Comparison of ENCODE assay signal across 1 cellular context in genomic region chr10:98446656-98447221, GRCh38.
TF ChIP-seq lines count a peak whose summit lies in the region.

HPS1 (minus strand) TSS chr10:98446935; CDS start chr10:98443240, 3,695 bp downstream.

TF ChIP-seq in HepG2, 621 proteins besides CTCF, POLR2A, EP300 and RAD21 (continued from another document and continues in another):
- TF ChIP-seq AHDC1 (CRISPR knock-in tag; IDR thresholded peaks at IDR 0.05; ENCODE audit: borderline replicate concordance) = no peak
- no peak for TF ChIP-seq HES4 (CRISPR knock-in tag; IDR thresholded peaks at IDR 0.05; ENCODE audit: borderline replicate concordance)
- 0 out of 2 replicates have a peak, but pooled peaks have one; percentile 47 for TF ChIP-seq ZBTB2 (CRISPR knock-in tag; IDR thresholded peaks at IDR 0.05; ENCODE audit: low read depth)
- TF ChIP-seq PTBP1 (IDR thresholded peaks at IDR 0.05; ENCODE audit: low read depth, low read length, poor library complexity, severe bottlenecking) = no peak
- TF ChIP-seq ZNF740 (CRISPR knock-in tag; IDR thresholded peaks at IDR 0.05) = no peak
- TF ChIP-seq FOXC1 (CRISPR knock-in tag; IDR thresholded peaks at IDR 0.05; ENCODE audit: borderline replicate concordance) = peak; percentile 69
- no peak for TF ChIP-seq FOXP1 (IDR thresholded peaks at IDR 0.05)
- no peak for TF ChIP-seq FOXP1 (CRISPR knock-in tag; IDR thresholded peaks at IDR 0.05)
- TF ChIP-seq TP53 (CRISPR knock-in tag; conservative IDR thresholded peaks at IDR 0.05) = 0 out of 2 replicates have a peak, but pooled peaks have one; percentile 51
- TF ChIP-seq ZNF24 (IDR thresholded peaks at IDR 0.05) = no peak; the same call in 1 of the 2 replicates
- no peak for TF ChIP-seq SYNCRIP (IDR thresholded peaks at IDR 0.05; ENCODE audit: insufficient read depth, low read depth, low read length)
- no peak for TF ChIP-seq NR2C2 (CRISPR knock-in tag; IDR thresholded peaks at IDR 0.05; ENCODE audit: borderline replicate concordance)
- TF ChIP-seq MYC (CRISPR knock-in tag; IDR thresholded peaks at IDR 0.05; ENCODE audit: borderline replicate concordance) = peak; percentile 82
- no peak for TF ChIP-seq NFRKB (IDR thresholded peaks at IDR 0.05)
- TF ChIP-seq ZNF772 (CRISPR knock-in tag; IDR thresholded peaks at IDR 0.05) = peak; percentile 61; the same call in 1 of the 2 replicates
- TF ChIP-seq ZNF276 (CRISPR knock-in tag; IDR thresholded peaks at IDR 0.05; ENCODE audit: low read depth) = no peak
- no peak for TF ChIP-seq FOXM1 (CRISPR knock-in tag; IDR thresholded peaks at IDR 0.05)
- TF ChIP-seq ZNF234 (CRISPR knock-in tag; conservative IDR thresholded peaks at IDR 0.05) = peak; percentile 10; the same call in 1 of the 2 replicates
- 0 out of 2 replicates have a peak, but pooled peaks have one; percentile 26 for TF ChIP-seq UBTF (CRISPR knock-in tag; IDR thresholded peaks at IDR 0.05)
- no peak for TF ChIP-seq ZBTB39 (CRISPR knock-in tag; IDR thresholded peaks at IDR 0.05)
- TF ChIP-seq ZBTB40 (IDR thresholded peaks at IDR 0.05) = no peak
- no peak for TF ChIP-seq ZBTB40 (CRISPR knock-in tag; IDR thresholded peaks at IDR 0.05)
- TF ChIP-seq ZNF839 (CRISPR knock-in tag; IDR thresholded peaks at IDR 0.05; ENCODE audit: borderline replicate concordance) = no peak
- TF ChIP-seq ZSCAN21 (CRISPR knock-in tag; IDR thresholded peaks at IDR 0.05; ENCODE audit: borderline replicate concordance) = peak; percentile 56; the same call in 1 of the 2 replicates
- no peak for TF ChIP-seq ZNF576 (CRISPR knock-in tag; IDR thresholded peaks at IDR 0.05)
- TF ChIP-seq ZFP37 (CRISPR knock-in tag; IDR thresholded peaks at IDR 0.05; ENCODE audit: borderline replicate concordance) = no peak
- TF ChIP-seq ZNF235 (CRISPR knock-in tag; IDR thresholded peaks at IDR 0.05; ENCODE audit: borderline replicate concordance) = 0 out of 2 replicates have a peak, but pooled peaks have one; percentile 73
- TF ChIP-seq POGZ (CRISPR knock-in tag; IDR thresholded peaks at IDR 0.05) = 0 out of 2 replicates have a peak, but pooled peaks have one; percentile 70
- TF ChIP-seq CERS6 (CRISPR knock-in tag; IDR thresholded peaks at IDR 0.05) = no peak
